1 cellular context compared by ENCODE assay signal in genomic region chr16:53022374-53022773, GRCh38.
TF ChIP-seq lines count a peak whose summit lies in the region.

No MANE protein-coding gene starts in this region.

TF ChIP-seq in Ishikawa, 13 proteins besides CTCF, POLR2A, EP300 and RAD21 (continued from another document):
- TF ChIP-seq, protein P1, sequence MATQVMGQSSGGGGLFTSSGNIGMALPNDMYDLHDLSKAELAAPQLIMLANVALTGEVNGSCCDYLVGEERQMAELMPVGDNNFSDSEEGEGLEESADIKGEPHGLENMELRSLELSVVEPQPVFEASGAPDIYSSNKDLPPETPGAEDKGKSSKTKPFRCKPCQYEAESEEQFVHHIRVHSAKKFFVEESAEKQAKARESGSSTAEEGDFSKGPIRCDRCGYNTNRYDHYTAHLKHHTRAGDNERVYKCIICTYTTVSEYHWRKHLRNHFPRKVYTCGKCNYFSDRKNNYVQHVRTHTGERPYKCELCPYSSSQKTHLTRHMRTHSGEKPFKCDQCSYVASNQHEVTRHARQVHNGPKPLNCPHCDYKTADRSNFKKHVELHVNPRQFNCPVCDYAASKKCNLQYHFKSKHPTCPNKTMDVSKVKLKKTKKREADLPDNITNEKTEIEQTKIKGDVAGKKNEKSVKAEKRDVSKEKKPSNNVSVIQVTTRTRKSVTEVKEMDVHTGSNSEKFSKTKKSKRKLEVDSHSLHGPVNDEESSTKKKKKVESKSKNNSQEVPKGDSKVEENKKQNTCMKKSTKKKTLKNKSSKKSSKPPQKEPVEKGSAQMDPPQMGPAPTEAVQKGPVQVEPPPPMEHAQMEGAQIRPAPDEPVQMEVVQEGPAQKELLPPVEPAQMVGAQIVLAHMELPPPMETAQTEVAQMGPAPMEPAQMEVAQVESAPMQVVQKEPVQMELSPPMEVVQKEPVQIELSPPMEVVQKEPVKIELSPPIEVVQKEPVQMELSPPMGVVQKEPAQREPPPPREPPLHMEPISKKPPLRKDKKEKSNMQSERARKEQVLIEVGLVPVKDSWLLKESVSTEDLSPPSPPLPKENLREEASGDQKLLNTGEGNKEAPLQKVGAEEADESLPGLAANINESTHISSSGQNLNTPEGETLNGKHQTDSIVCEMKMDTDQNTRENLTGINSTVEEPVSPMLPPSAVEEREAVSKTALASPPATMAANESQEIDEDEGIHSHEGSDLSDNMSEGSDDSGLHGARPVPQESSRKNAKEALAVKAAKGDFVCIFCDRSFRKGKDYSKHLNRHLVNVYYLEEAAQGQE (IDR thresholded peaks at IDR 0.05; ENCODE audit: low read depth): no peak
- no peak for TF ChIP-seq FOXM1 (IDR thresholded peaks at IDR 0.05; ENCODE audit: borderline replicate concordance, low read depth)
